Comparison of ENCODE assay signal across 13 cellular contexts in the genomic region with DNA sequence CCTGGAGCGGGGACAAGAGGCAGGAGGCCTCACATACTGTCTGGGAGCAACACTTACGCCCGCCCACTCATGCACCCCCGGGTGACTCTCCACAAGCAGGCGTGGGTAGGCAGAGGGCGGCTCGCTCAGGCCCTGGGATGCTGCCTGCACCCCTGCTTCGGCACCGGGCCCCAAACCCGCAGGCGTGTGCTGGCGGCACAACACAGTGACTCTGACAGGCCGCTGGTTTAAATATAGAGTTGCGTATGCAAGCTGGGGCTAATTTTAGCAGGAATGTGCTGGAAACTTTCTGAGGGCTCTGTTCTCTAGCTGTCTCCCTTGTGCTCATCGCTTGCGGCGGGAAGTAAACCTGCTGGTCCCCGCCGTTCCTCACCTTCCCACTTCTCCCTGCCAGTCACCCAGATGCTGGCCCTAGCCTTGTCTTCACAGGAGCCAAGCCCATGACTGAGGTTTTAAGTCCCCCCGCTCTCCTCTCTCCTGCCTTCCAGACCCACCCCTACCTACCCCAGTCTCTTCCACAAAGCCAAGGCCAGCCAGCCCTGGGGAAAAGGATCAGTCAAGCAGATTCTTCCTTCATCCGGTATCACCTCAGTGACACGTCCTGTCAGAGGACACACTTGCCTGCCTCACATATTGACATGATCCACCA.
DNase-seq lines count a peak whose midpoint lies in the region; ATAC-seq and TF ChIP-seq lines count a peak whose summit lies in the region.
"Had no signal": no experiment of that assay in that cellular context is flagged by ENCODE, and none has a peak within 500 bp of the region (broad histone marks: within the 10 kb centered on the region; RNA-seq: fewer than 3 reads in every experiment).

No MANE protein-coding gene starts in this region.

- peaks cover 0 to 2% (median 0%) of the 10 kb centered on the region in 45 donors for H3K27me3 ChIP-seq in dorsolateral prefrontal cortex
- peaks cover 0 to 17% of the 10 kb centered on the region in 2 donors for H3K27me3 ChIP-seq in left lung
- no peaks in the 10 kb centered on the region for H3K27me3 ChIP-seq in stomach smooth muscle (ENCODE audit: control insufficient read depth in 1 of 2, insufficient read depth in 2 of 2, low read length in 2 of 2)
- H3K27me3 ChIP-seq in Peyer's patch, result no peaks in the 10 kb centered on the region

- intact Hi-C loops in dorsolateral prefrontal cortex (cut with DNase I), result no loop called here
- intact Hi-C loops in left lung (cut with DNase I), result no loop called here

- H3K4me1 ChIP-seq in left lung (peaks cover 3 to 8% of the 10 kb centered on the region in 2 donors), stomach smooth muscle (ENCODE audit: control insufficient read depth, insufficient read depth, low read length) (peaks cover 57% of the 10 kb centered on the region), Peyer's patch (peaks cover 0 to 31% (median 5%) of the 10 kb centered on the region in 4 donors)
- H3K4me1 ChIP-seq: parathyroid adenoma had no signal

- peak overlapping the region in 43 of 59 donors; percentile 13 to 84 (median 59) for H3K27ac ChIP-seq in dorsolateral prefrontal cortex
- no peak overlapping the region for H3K27ac ChIP-seq in left lung
- peak overlapping the region; percentile 67 for H3K27ac ChIP-seq in stomach smooth muscle (ENCODE audit: low read length)
- H3K27ac ChIP-seq in Peyer's patch, result peak overlapping the region in 1 of 4 donors; percentile 41
- H3K27ac ChIP-seq: C4-2B, parathyroid adenoma had no signal

- TF ChIP-seq CTCF in dorsolateral prefrontal cortex (IDR thresholded peaks at IDR 0.05 in 54 of 56, conservative IDR thresholded peaks at IDR 0.05 in 2 of 56; ENCODE audit: low read depth in 1 of 56, partially characterized antibody in 56 of 56) (no peak), left lung (IDR thresholded peaks at IDR 0.05) (no peak), Peyer's patch (IDR thresholded peaks at IDR 0.05) (no peak), GM13977 (IDR thresholded peaks at IDR 0.05; ENCODE audit: extremely low read depth, insufficient read depth, missing control alignments) (no peak)

- DNase-seq in GM03348 (ENCODE audit: low spot score) (peak; percentile 68), dorsolateral prefrontal cortex (peak in 5 of 10 donors; percentile 57 to 76 (median 64)), left lung (peak in 1 of 2 donors; percentile 36), medulla oblongata (ENCODE audit: extremely low spot score) (no peak), Peyer's patch (no peak), GM13977 (ENCODE audit: low spot score) (no peak), amniotic stem cell (lab: John Stamatoyannopoulos, UW) (no peak)
- DNase-seq: activated B cell treated with CpG ODN at 0.5 μM for 24 hours, esophagus squamous epithelium, GF-D8 had no signal

- in situ Hi-C loops in GM13977 (cut with MboI; ENCODE audit: low pct_unique_long_range_greater_than_20kb, low sequenced_read_pairs, unreplicated experiment), result no loop called here

- H3K36me3 ChIP-seq in left lung (no peaks in the 10 kb centered on the region), stomach smooth muscle (ENCODE audit: control insufficient read depth in 2 of 2, insufficient read depth in 2 of 2, low read length in 2 of 2) (no peaks in the 10 kb centered on the region), Peyer's patch (no peaks in the 10 kb centered on the region)
- H3K36me3 ChIP-seq: esophagus squamous epithelium had no signal

- TF ChIP-seq POLR2A in Peyer's patch (IDR thresholded peaks at IDR 0.05), result no peak

- H3K9me3 ChIP-seq in left lung (no peaks in the 10 kb centered on the region), stomach smooth muscle (ENCODE audit: control insufficient read depth in 2 of 2, low read length in 2 of 2) (no peaks in the 10 kb centered on the region), Peyer's patch (no peaks in the 10 kb centered on the region)
- H3K9me3 ChIP-seq: esophagus squamous epithelium had no signal

- H3K9ac ChIP-seq in stomach smooth muscle (ENCODE audit: low read length in 2 of 2), result peak overlapping the region in 1 of 2 donors; percentile 41
- H3K9ac ChIP-seq: parathyroid adenoma had no signal

- H3K4me3 ChIP-seq in dorsolateral prefrontal cortex (no peak overlapping the region), left lung (no peak overlapping the region), stomach smooth muscle (ENCODE audit: low read length in 2 of 2) (peak overlapping the region; percentile 48 to 63), Peyer's patch (no peak overlapping the region)
- H3K4me3 ChIP-seq: esophagus squamous epithelium had no signal

- peak; percentile 34 for ATAC-seq in left lung

Comparison
In these comparisons a context has a peak if more than half of its experiments do, and no peak if none do; other contexts are left out.
1. H3K27ac ChIP-seq: peak in dorsolateral prefrontal cortex (43 of 59) and stomach smooth muscle (single experiment); none in left lung (0 of 2).
2. H3K4me3 ChIP-seq: peak in stomach smooth muscle (2 of 2); none in dorsolateral prefrontal cortex (0 of 59), left lung (0 of 2) and Peyer's patch (0 of 4).